1 cellular context compared by ENCODE assay signal in the genomic region with DNA sequence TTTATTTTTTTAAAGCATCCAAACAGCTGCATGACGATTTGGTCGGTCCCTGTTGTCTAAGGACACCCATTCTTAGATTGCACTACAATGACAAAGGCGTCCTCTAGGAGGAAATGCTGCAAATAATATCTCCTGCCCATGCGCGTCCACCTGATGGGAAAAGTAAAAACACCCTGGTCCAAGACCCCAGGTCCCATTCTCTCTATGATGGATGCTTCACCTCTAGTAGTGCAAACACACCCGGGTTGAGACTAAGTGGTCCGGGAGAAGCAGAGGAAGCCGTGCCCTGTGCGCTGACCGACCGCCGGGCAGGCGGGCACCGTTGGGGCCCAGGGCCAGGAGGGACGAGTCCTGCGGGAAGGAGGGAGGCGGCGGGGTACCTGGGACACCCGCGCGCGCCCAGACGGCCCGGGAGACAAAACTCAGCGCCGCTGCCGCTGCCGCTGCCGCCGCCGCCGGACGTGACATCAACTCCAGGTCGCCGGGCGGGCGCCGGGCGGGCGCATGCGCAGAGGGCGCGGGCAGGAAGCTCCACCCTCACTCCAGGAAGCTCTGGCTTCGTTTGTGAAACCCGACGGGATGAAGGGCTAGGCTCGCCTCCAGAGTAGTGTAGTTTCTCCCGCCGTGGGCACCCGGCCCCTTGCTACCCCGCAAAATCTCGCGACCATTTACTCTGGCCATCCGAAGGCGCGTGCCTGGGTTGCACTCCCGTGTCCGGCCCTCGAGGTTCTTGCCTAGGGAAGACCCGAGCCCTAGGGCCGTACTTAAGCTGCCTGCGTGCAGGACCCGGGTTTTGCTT.
TF ChIP-seq lines count a peak whose summit lies in the region.

Gene TBC1D7, minus strand, starts transcription at position 462 of the 799 bp plus-strand sequence. CDS start 1,639 bp downstream, outside the sequence.

TF ChIP-seq in HepG2, 621 proteins besides CTCF, POLR2A, EP300 and RAD21 (continued from another document and continues in another):
- no peak for TF ChIP-seq RELA (CRISPR knock-in tag; IDR thresholded peaks at IDR 0.05)
- TF ChIP-seq ZNF563 (CRISPR knock-in tag; IDR thresholded peaks at IDR 0.05): 0 out of 2 replicates have a peak, but pooled peaks have one; percentile 35
- no peak for TF ChIP-seq NFIC (IDR thresholded peaks at IDR 0.05; ENCODE audit: low read length)
- TF ChIP-seq ZNF709 (CRISPR knock-in tag; IDR thresholded peaks at IDR 0.05): peak; percentile 59; the same call in 1 of the 2 replicates
- no peak for TF ChIP-seq TARDBP (CRISPR knock-in tag; IDR thresholded peaks at IDR 0.05)
- peak; percentile 86 for TF ChIP-seq REPIN1 (CRISPR knock-in tag; IDR thresholded peaks at IDR 0.05; ENCODE audit: borderline replicate concordance, low read depth)
- no peak for TF ChIP-seq MED1 (CRISPR knock-in tag; IDR thresholded peaks at IDR 0.05)
- TF ChIP-seq TBL1XR1 (IDR thresholded peaks at IDR 0.05; ENCODE audit: borderline replicate concordance, low read length, partially characterized antibody): no peak
- peak; percentile 73 for TF ChIP-seq ZNF430 (CRISPR knock-in tag; IDR thresholded peaks at IDR 0.05)
- TF ChIP-seq POGZ (CRISPR knock-in tag; IDR thresholded peaks at IDR 0.05): peak; percentile 61; the same call in 1 of the 2 replicates
- peak; percentile 54; the same call in 1 of the 2 replicates for TF ChIP-seq ZNF343 (CRISPR knock-in tag; IDR thresholded peaks at IDR 0.05)
- TF ChIP-seq, protein P1, sequence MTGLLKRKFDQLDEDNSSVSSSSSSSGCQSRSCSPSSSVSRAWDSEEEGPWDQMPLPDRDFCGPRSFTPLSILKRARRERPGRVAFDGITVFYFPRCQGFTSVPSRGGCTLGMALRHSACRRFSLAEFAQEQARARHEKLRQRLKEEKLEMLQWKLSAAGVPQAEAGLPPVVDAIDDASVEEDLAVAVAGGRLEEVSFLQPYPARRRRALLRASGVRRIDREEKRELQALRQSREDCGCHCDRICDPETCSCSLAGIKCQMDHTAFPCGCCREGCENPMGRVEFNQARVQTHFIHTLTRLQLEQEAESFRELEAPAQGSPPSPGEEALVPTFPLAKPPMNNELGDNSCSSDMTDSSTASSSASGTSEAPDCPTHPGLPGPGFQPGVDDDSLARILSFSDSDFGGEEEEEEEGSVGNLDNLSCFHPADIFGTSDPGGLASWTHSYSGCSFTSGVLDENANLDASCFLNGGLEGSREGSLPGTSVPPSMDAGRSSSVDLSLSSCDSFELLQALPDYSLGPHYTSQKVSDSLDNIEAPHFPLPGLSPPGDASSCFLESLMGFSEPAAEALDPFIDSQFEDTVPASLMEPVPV (CRISPR knock-in tag; IDR thresholded peaks at IDR 0.05): no peak
- TF ChIP-seq ARNT2 (CRISPR knock-in tag; IDR thresholded peaks at IDR 0.05; ENCODE audit: low read depth): peak; percentile 59; the same call in 1 of the 2 replicates
- TF ChIP-seq MXD1 (CRISPR knock-in tag; IDR thresholded peaks at IDR 0.05): 0 out of 2 replicates have a peak, but pooled peaks have one; percentile 28
- no peak for TF ChIP-seq PBX3 (CRISPR knock-in tag; IDR thresholded peaks at IDR 0.05; ENCODE audit: borderline replicate concordance)
- TF ChIP-seq, protein P2, sequence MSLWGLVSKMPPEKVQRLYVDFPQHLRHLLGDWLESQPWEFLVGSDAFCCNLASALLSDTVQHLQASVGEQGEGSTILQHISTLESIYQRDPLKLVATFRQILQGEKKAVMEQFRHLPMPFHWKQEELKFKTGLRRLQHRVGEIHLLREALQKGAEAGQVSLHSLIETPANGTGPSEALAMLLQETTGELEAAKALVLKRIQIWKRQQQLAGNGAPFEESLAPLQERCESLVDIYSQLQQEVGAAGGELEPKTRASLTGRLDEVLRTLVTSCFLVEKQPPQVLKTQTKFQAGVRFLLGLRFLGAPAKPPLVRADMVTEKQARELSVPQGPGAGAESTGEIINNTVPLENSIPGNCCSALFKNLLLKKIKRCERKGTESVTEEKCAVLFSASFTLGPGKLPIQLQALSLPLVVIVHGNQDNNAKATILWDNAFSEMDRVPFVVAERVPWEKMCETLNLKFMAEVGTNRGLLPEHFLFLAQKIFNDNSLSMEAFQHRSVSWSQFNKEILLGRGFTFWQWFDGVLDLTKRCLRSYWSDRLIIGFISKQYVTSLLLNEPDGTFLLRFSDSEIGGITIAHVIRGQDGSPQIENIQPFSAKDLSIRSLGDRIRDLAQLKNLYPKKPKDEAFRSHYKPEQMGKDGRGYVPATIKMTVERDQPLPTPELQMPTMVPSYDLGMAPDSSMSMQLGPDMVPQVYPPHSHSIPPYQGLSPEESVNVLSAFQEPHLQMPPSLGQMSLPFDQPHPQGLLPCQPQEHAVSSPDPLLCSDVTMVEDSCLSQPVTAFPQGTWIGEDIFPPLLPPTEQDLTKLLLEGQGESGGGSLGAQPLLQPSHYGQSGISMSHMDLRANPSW (CRISPR knock-in tag; IDR thresholded peaks at IDR 0.05; ENCODE audit: borderline replicate concordance): peak; percentile 57
- TF ChIP-seq HMG20B (CRISPR knock-in tag; conservative IDR thresholded peaks at IDR 0.05): peak; percentile 41; the same call in 1 of the 2 replicates
- peak; percentile 9; the same call in 1 of the 2 replicates for TF ChIP-seq ZNF704 (CRISPR knock-in tag; IDR thresholded peaks at IDR 0.05; ENCODE audit: borderline replicate concordance)
- peak; percentile 54 for TF ChIP-seq XRCC5 (optimal IDR thresholded peaks at IDR 0.05; ENCODE audit: low read length)
- TF ChIP-seq, protein P3, sequence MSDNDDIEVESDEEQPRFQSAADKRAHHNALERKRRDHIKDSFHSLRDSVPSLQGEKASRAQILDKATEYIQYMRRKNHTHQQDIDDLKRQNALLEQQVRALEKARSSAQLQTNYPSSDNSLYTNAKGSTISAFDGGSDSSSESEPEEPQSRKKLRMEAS (IDR thresholded peaks at IDR 0.05): peak; percentile 94
- no peak; the same call in 1 of the 2 replicates for TF ChIP-seq RFX1 (IDR thresholded peaks at IDR 0.05)
- peak; percentile 45; the same call in 1 of the 2 replicates for TF ChIP-seq CREB1 (IDR thresholded peaks at IDR 0.05)
- peak; percentile 75 for TF ChIP-seq CREB1 (CRISPR knock-in tag; IDR thresholded peaks at IDR 0.05)
- no peak for TF ChIP-seq USF2 (IDR thresholded peaks at IDR 0.05; ENCODE audit: low read depth, low read length)
- no peak for TF ChIP-seq USF2 (CRISPR knock-in tag; IDR thresholded peaks at IDR 0.05; ENCODE audit: borderline replicate concordance)
- TF ChIP-seq, protein P4, sequence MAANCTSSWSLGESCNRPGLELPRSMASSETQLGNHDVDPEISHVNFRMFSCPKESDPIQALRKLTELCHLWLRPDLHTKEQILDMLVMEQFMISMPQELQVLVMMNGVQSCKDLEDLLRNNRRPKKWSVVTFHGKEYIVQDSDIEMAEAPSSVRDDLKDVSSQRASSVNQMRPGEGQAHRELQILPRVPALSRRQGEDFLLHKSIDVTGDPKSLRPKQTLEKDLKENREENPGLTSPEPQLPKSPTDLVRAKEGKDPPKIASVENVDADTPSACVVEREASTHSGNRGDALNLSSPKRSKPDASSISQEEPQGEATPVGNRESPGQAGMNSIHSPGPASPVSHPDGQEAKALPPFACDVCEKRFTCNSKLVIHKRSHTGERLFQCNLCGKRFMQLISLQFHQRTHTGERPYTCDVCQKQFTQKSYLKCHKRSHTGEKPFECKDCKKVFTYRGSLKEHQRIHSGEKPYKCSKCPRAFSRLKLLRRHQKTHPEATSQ (CRISPR knock-in tag; IDR thresholded peaks at IDR 0.05; ENCODE audit: borderline replicate concordance): peak; percentile 76; the same call in 1 of the 2 replicates
- peak; percentile 93 for TF ChIP-seq KAT8 (CRISPR knock-in tag; IDR thresholded peaks at IDR 0.05)
- TF ChIP-seq NR3C1 (CRISPR knock-in tag; IDR thresholded peaks at IDR 0.05): 0 out of 2 replicates have a peak, but pooled peaks have one; percentile 75
- peak; percentile 19; the same call in 1 of the 2 replicates for TF ChIP-seq ELF4 (CRISPR knock-in tag; IDR thresholded peaks at IDR 0.05; ENCODE audit: borderline replicate concordance)
- peak; percentile 81 for TF ChIP-seq ZNF747 (CRISPR knock-in tag; IDR thresholded peaks at IDR 0.05; ENCODE audit: borderline replicate concordance)
- TF ChIP-seq YEATS2 (CRISPR knock-in tag; IDR thresholded peaks at IDR 0.05; ENCODE audit: borderline replicate concordance): no peak; the same call in 1 of the 2 replicates
- TF ChIP-seq, protein P5, sequence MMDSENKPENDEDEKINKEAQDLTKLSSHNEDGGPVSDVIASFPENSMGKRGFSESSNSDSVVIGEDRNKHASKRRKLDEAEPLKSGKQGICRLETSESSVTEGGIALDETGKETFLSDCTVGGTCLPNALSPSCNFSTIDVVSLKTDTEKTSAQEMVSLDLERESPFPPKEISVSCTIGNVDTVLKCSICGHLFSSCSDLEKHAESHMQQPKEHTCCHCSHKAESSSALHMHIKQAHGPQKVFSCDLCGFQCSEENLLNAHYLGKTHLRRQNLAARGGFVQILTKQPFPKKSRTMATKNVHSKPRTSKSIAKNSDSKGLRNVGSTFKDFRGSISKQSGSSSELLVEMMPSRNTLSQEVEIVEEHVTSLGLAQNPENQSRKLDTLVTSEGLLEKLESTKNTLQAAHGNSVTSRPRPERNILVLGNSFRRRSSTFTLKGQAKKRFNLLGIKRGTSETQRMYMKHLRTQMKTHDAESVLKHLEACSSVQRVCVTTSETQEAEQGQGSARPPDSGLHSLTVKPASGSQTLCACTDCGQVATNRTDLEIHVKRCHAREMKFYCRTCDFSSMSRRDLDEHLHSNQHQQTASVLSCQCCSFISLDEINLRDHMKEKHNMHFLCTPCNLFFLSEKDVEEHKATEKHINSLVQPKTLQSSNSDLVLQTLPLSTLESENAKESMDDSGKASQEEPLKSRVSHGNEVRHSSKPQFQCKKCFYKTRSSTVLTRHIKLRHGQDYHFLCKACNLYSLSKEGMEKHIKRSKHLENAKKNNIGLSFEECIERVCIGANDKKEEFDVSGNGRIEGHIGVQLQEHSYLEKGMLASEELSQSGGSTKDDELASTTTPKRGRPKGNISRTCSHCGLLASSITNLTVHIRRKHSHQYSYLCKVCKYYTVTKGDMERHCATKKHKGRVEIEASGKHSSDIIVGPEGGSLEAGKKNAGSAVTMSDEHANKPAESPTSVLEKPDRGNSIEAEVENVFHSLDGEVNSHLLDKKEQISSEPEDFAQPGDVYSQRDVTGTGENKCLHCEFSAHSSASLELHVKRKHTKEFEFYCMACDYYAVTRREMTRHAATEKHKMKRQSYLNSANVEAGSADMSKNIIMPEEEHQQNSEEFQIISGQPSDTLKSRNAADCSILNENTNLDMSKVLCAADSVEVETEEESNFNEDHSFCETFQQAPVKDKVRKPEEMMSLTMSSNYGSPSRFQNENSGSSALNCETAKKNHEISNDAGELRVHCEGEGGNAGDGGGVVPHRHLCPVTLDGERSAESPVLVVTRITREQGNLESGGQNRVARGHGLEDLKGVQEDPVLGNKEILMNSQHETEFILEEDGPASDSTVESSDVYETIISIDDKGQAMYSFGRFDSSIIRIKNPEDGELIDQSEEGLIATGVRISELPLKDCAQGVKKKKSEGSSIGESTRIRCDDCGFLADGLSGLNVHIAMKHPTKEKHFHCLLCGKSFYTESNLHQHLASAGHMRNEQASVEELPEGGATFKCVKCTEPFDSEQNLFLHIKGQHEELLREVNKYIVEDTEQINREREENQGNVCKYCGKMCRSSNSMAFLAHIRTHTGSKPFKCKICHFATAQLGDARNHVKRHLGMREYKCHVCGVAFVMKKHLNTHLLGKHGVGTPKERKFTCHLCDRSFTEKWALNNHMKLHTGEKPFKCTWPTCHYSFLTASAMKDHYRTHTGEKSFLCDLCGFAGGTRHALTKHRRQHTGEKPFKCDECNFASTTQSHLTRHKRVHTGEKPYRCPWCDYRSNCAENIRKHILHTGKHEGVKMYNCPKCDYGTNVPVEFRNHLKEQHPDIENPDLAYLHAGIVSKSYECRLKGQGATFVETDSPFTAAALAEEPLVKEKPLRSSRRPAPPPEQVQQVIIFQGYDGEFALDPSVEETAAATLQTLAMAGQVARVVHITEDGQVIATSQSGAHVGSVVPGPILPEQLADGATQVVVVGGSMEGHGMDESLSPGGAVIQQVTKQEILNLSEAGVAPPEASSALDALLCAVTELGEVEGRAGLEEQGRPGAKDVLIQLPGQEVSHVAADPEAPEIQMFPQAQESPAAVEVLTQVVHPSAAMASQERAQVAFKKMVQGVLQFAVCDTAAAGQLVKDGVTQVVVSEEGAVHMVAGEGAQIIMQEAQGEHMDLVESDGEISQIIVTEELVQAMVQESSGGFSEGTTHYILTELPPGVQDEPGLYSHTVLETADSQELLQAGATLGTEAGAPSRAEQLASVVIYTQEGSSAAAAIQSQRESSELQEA (CRISPR knock-in tag; IDR thresholded peaks at IDR 0.05; ENCODE audit: not compliant biosample characterization): no peak
- TF ChIP-seq CENPT (CRISPR knock-in tag; IDR thresholded peaks at IDR 0.05; ENCODE audit: low read depth): no peak
